ENCODE assay signal across 1 cellular context in genomic region chr7:7701513-7701912, GRCh38.
TF ChIP-seq lines count a peak whose summit lies in the region.

No MANE protein-coding gene starts in this region.

TF ChIP-seq in SK-N-SH, 30 proteins besides CTCF, POLR2A, EP300 and RAD21 (continued from another document):
- no peak for TF ChIP-seq MAX (IDR thresholded peaks at IDR 0.05; ENCODE audit: low read depth)
- no peak for TF ChIP-seq USF2 (IDR thresholded peaks at IDR 0.05; ENCODE audit: borderline replicate concordance, low read depth, low read length)
- TF ChIP-seq FOSL2 (IDR thresholded peaks at IDR 0.05; ENCODE audit: borderline replicate concordance, low read depth): no peak
- no peak for TF ChIP-seq FOXM1 (IDR thresholded peaks at IDR 0.05; ENCODE audit: low read depth)
- TF ChIP-seq NFIC (IDR thresholded peaks at IDR 0.05; ENCODE audit: borderline replicate concordance): no peak
- no peak for TF ChIP-seq NRF1 (IDR thresholded peaks at IDR 0.05; ENCODE audit: low read depth, low read length)
- TF ChIP-seq REST (IDR thresholded peaks at IDR 0.05; ENCODE audit: low read depth, low read length): no peak
- TF ChIP-seq MXI1 (IDR thresholded peaks at IDR 0.05; ENCODE audit: low read depth, low read length): peak; percentile 39; the same call in 1 of the 2 replicates
- no peak for TF ChIP-seq IRF3 (IDR thresholded peaks at IDR 0.05; ENCODE audit: low read depth, low read length)
- no peak for TF ChIP-seq TAF1 (IDR thresholded peaks at IDR 0.05; ENCODE audit: borderline replicate concordance, low read depth, low read length)
- TF ChIP-seq EZH2phosphoT487 (IDR thresholded peaks at IDR 0.05; ENCODE audit: borderline replicate concordance, low read depth): no peak
- TF ChIP-seq SMC3 (IDR thresholded peaks at IDR 0.05; ENCODE audit: low read depth, low read length): no peak
- TF ChIP-seq ELF1 (IDR thresholded peaks at IDR 0.05): no peak
- TF ChIP-seq USF1 (IDR thresholded peaks at IDR 0.05; ENCODE audit: borderline replicate concordance, low read depth): no peak
- TF ChIP-seq ZBTB33 (IDR thresholded peaks at IDR 0.05; ENCODE audit: borderline replicate concordance, low read depth): no peak
- TF ChIP-seq SIN3A (IDR thresholded peaks at IDR 0.05; ENCODE audit: borderline replicate concordance, low read depth, low read length): no peak
- TF ChIP-seq MEF2A (IDR thresholded peaks at IDR 0.05; ENCODE audit: borderline replicate concordance, low read depth): no peak
- TF ChIP-seq RFX5 (IDR thresholded peaks at IDR 0.05; ENCODE audit: low read length): 0 out of 2 replicates have a peak, but pooled peaks have one; percentile 12
- 0 out of 2 replicates have a peak, but pooled peaks have one; percentile 29 for TF ChIP-seq RCOR1 (IDR thresholded peaks at IDR 0.05; ENCODE audit: low read length)
- TF ChIP-seq RXRA (IDR thresholded peaks at IDR 0.05; ENCODE audit: borderline replicate concordance, low read depth): no peak
- TF ChIP-seq GATA2 (CRISPR knock-in tag; IDR thresholded peaks at IDR 0.05): peak; percentile 77
